Comparison of ENCODE assay signal across 17 cellular contexts in genomic region chr11:61841636-61842332, GRCh38. TPM values are rescaled to one million over a fixed set of nuclear protein-coding genes. Genes with fewer than 3 reads are reported as not detected.
DNase-seq lines count a peak whose midpoint lies in the region; ATAC-seq, FAIRE-seq and TF ChIP-seq lines count a peak whose summit lies in the region.
"Had no signal": no experiment of that assay in that cellular context is flagged by ENCODE, and none has a peak within 500 bp of the region (broad histone marks: within the 10 kb centered on the region; RNA-seq: fewer than 3 reads in every experiment).

No MANE protein-coding gene starts in this region.

- H3K4me3 ChIP-seq in heart left ventricle (no peak overlapping the region), small intestine (ENCODE audit: low read depth in 1 of 2, low read length in 2 of 2) (no peak overlapping the region), neuronal stem cell (ENCODE audit: low read length in 2 of 2) (no peak overlapping the region)

- H2BK12ac ChIP-seq in neuronal stem cell (ENCODE audit: low read length): no peak overlapping the region

- no peak overlapping the region for H2BK120ac ChIP-seq in neuronal stem cell (ENCODE audit: low read depth, low read length)

- H3K18ac ChIP-seq in neuronal stem cell (ENCODE audit: low read length): no peak overlapping the region

- no peak overlapping the region for H2BK15ac ChIP-seq in neuronal stem cell (ENCODE audit: low read length)

- H3K27me3 ChIP-seq in heart left ventricle (no peaks in the 10 kb centered on the region), small intestine (ENCODE audit: control insufficient read depth in 2 of 2, insufficient read depth in 2 of 2, low read length in 2 of 2) (no peaks in the 10 kb centered on the region), neuronal stem cell (ENCODE audit: control insufficient read depth in 3 of 3, insufficient read depth in 3 of 3, low read depth in 1 of 3, low read length in 3 of 3) (no peaks in the 10 kb centered on the region)

- peak overlapping the region; percentile 60 for H3K27ac Mint-ChIP-seq in activated T-helper 2 cell treated with anti-CD3 and anti-CD28 coated beads, Interferon-gamma antibody, Interleukin-2, Interleukin-4, amounts not matched to agents 10 μg/mL and 5 μg/mL and 100 μg/mL, durations not matched to agents 14 hours and 24 hours and 36 hours
- no peak overlapping the region for H3K27ac Mint-ChIP-seq in type B pancreatic cell
- H3K27ac Mint-ChIP-seq: endodermal cell; T-helper 2 cell treated with Interferon-gamma antibody and Interleukin-4, amounts not matched to agents 5 μg/mL and 100 μg/mL, for 36 hours had no signal

- H3K36me3 Mint-ChIP-seq in activated T-helper 2 cell treated with anti-CD3 and anti-CD28 coated beads, Interferon-gamma antibody, Interleukin-2, Interleukin-4, amounts not matched to agents 10 μg/mL and 5 μg/mL and 100 μg/mL, durations not matched to agents 14 hours and 24 hours and 36 hours (ENCODE audit: low read depth): peaks cover 80% of the 10 kb centered on the region
- H3K36me3 Mint-ChIP-seq in type B pancreatic cell: peaks cover 32% of the 10 kb centered on the region

- H3K9ac ChIP-seq in neuronal stem cell (ENCODE audit: low read depth, low read length, poor library complexity): no peak overlapping the region
- H3K9ac ChIP-seq: KMS-11 had no signal

- no peak overlapping the region for H2BK5ac ChIP-seq in neuronal stem cell (ENCODE audit: low read length)

- H3K27me3 Mint-ChIP-seq in activated T-helper 2 cell treated with anti-CD3 and anti-CD28 coated beads, Interferon-gamma antibody, Interleukin-2, Interleukin-4, amounts not matched to agents 10 μg/mL and 5 μg/mL and 100 μg/mL, durations not matched to agents 14 hours and 24 hours and 36 hours (ENCODE audit: low read depth): no peaks in the 10 kb centered on the region
- H3K27me3 Mint-ChIP-seq in type B pancreatic cell: no peaks in the 10 kb centered on the region

- no peak for FAIRE-seq in small intestine (lab: Jason Lieb, UNC)
- FAIRE-seq: H1 had no signal

- no peak overlapping the region for H2AK5ac ChIP-seq in neuronal stem cell (ENCODE audit: low read depth, low read length)

- peaks cover 0 to 14% (median 2%) of the 10 kb centered on the region in 12 donors for H3K4me1 ChIP-seq in heart left ventricle
- H3K4me1 ChIP-seq in small intestine (ENCODE audit: control insufficient read depth in 2 of 2, insufficient read depth in 1 of 2, low read depth in 1 of 2, low read length in 1 of 2): no peaks in the 10 kb centered on the region
- H3K4me1 ChIP-seq in neuronal stem cell (ENCODE audit: control insufficient read depth in 2 of 2, insufficient read depth in 1 of 2, low read depth in 1 of 2, low read length in 2 of 2): no peaks in the 10 kb centered on the region

- no peak overlapping the region for H3K4ac ChIP-seq in neuronal stem cell (ENCODE audit: low read length)

- peaks cover 6% of the 10 kb centered on the region for H3K4me1 Mint-ChIP-seq in activated T-helper 2 cell treated with anti-CD3 and anti-CD28 coated beads, Interferon-gamma antibody, Interleukin-2, Interleukin-4, amounts not matched to agents 10 μg/mL and 5 μg/mL and 100 μg/mL, durations not matched to agents 14 hours and 24 hours and 36 hours (ENCODE audit: low read depth)
- peaks cover 3% of the 10 kb centered on the region for H3K4me1 Mint-ChIP-seq in type B pancreatic cell (ENCODE audit: unreplicated experiment)
- H3K4me1 Mint-ChIP-seq: endodermal cell had no signal

- H3K79me1 ChIP-seq in neuronal stem cell (ENCODE audit: low read depth, low read length): peaks cover 36% of the 10 kb centered on the region

- H2AFZ ChIP-seq in neuronal stem cell (ENCODE audit: low read length): no peak overlapping the region

- no peak overlapping the region for H3K4me3 Mint-ChIP-seq in activated T-helper 2 cell treated with anti-CD3 and anti-CD28 coated beads, Interferon-gamma antibody, Interleukin-2, Interleukin-4, amounts not matched to agents 10 μg/mL and 5 μg/mL and 100 μg/mL, durations not matched to agents 14 hours and 24 hours and 36 hours (ENCODE audit: low read depth)
- no peak overlapping the region for H3K4me3 Mint-ChIP-seq in type B pancreatic cell
- H3K4me3 Mint-ChIP-seq: endodermal cell; T-helper 2 cell treated with Interferon-gamma antibody and Interleukin-4, amounts not matched to agents 5 μg/mL and 100 μg/mL, for 36 hours had no signal

- H3K9me3 Mint-ChIP-seq in activated T-helper 2 cell treated with anti-CD3 and anti-CD28 coated beads, Interferon-gamma antibody, Interleukin-2, Interleukin-4, amounts not matched to agents 10 μg/mL and 5 μg/mL and 100 μg/mL, durations not matched to agents 14 hours and 24 hours and 36 hours: no peaks in the 10 kb centered on the region
- H3K9me3 Mint-ChIP-seq in type B pancreatic cell: no peaks in the 10 kb centered on the region
- H3K9me3 Mint-ChIP-seq: endodermal cell; T-helper 2 cell treated with Interferon-gamma antibody and Interleukin-4, amounts not matched to agents 5 μg/mL and 100 μg/mL, for 36 hours had no signal

- H4K91ac ChIP-seq in neuronal stem cell (ENCODE audit: low read depth, low read length, poor library complexity): no peak overlapping the region

- WGBS in heart left ventricle, 4 donors: 51 to 71% (median 63%) methylated on average over 11 of the region's 11 CpGs
- WGBS in small intestine, 3 donors: 71 to 77% (median 74%) methylated on average over 11 of the region's 11 CpGs
- WGBS in neuronal stem cell (ENCODE audit: extremely low coverage in 2 of 2, insufficient read length in 2 of 2, insufficient replicate concordance in 1 of 2), 2 donors: no CpG with 5 or more reads among the region's 11 CpGs

- no peak overlapping the region for H3K4me2 ChIP-seq in neuronal stem cell (ENCODE audit: insufficient read depth, low read length, poor library complexity, severe bottlenecking)
- H3K4me2 ChIP-seq: KMS-11 had no signal

- no peak for DNase-seq in activated T-helper 2 cell treated with anti-CD3 and anti-CD28 coated beads, Interferon-gamma antibody, Interleukin-2, Interleukin-4, amounts not matched to agents 10 μg/mL and 5 μg/mL and 100 μg/mL, durations not matched to agents 14 hours and 24 hours and 36 hours (ENCODE audit: low spot score)
- DNase-seq in heart left ventricle (peak in 3 of 5 donors; percentile 45 to 66 (median 46)), pons (ENCODE audit: low spot score) (peak; percentile 51), small intestine (no peak), neuronal stem cell (ENCODE audit: low spot score) (no peak), type B pancreatic cell (ENCODE audit: extremely low spot score, unreplicated experiment) (no peak)
- DNase-seq: activated CD4-positive, alpha-beta T cell treated with anti-CD3 and anti-CD28 coated beads for 4 hours; cerebellar nuclear complex; endodermal cell; GDM1; NCI-H82; SHP77 treated with DMSO at 0.1 percent for 48 hours had no signal

- intact Hi-C loops in activated T-helper 2 cell treated with anti-CD3 and anti-CD28 coated beads, Interferon-gamma antibody, Interleukin-2, Interleukin-4, amounts not matched to agents 10 μg/mL and 5 μg/mL and 100 μg/mL, durations not matched to agents 14 hours and 24 hours and 36 hours (cut with micrococcal nuclease): no loop called here
- intact Hi-C loops in heart left ventricle (cut with DNase I): no loop called here

- H3K9me3 ChIP-seq in heart left ventricle (no peaks in the 10 kb centered on the region), small intestine (ENCODE audit: control insufficient read depth, low read depth) (no peaks in the 10 kb centered on the region), neuronal stem cell (replicated peaks in 1 of 2; ENCODE audit: control insufficient read depth in 2 of 2, insufficient read depth in 1 of 2, low read depth in 1 of 2, low read length in 2 of 2) (no peaks in the 10 kb centered on the region)

- TF ChIP-seq CTCF in heart left ventricle (IDR thresholded peaks at IDR 0.05) (no peak), type B pancreatic cell (conservative IDR thresholded peaks at IDR 0.05) (no peak)

- TF ChIP-seq POLR2A in GM15510 (IDR thresholded peaks at IDR 0.05; ENCODE audit: borderline replicate concordance, extremely low read depth, insufficient read length) (peak; percentile 10), heart left ventricle (IDR thresholded peaks at IDR 0.05) (no peak)

- H3K14ac ChIP-seq in neuronal stem cell (ENCODE audit: low read length): no peak overlapping the region

- ATAC-seq in heart left ventricle (peak; percentile 71 to 78 (median 75)), HG03469 (IDR thresholded peaks at IDR 0.05; ENCODE audit: unreplicated experiment) (no peak)

- H3K27ac ChIP-seq in heart left ventricle (peak overlapping the region in 10 of 12 donors; percentile 5 to 79 (median 51)), small intestine (ENCODE audit: low read depth in 1 of 2, low read length in 1 of 2) (no peak overlapping the region), neuronal stem cell (replicated peaks; ENCODE audit: low read length) (no peak overlapping the region)
- H3K27ac ChIP-seq: KMS-11 had no signal

- no peak overlapping the region for H3K23ac ChIP-seq in neuronal stem cell (ENCODE audit: low read depth, low read length, poor library complexity)

- no peak overlapping the region for H4K8ac ChIP-seq in neuronal stem cell (ENCODE audit: low read depth, low read length)

- H3K36me3 ChIP-seq in heart left ventricle (peaks cover 0 to 78% (median 48%) of the 10 kb centered on the region in 9 donors), small intestine (ENCODE audit: control insufficient read depth in 2 of 2, insufficient read depth in 2 of 2, low read length in 2 of 2) (peaks cover 0 to 2% of the 10 kb centered on the region in 2 donors), neuronal stem cell (replicated peaks in 1 of 2; ENCODE audit: control insufficient read depth in 2 of 2, insufficient read depth in 2 of 2, low read length in 2 of 2) (peaks cover 71 to 99% of the 10 kb centered on the region in 2 donors)

RNA-seq across cellular contexts. Expression of gene FADS2, which starts 13.7 kb away (rescaled TPM):
- 366 and 381 TPM in 2 replicates for total RNA-seq in activated T-helper 2 cell treated with anti-CD3 and anti-CD28 coated beads, Interferon-gamma antibody, Interleukin-2, Interleukin-4, amounts not matched to agents 10 μg/mL and 5 μg/mL and 100 μg/mL, durations not matched to agents 14 hours and 24 hours and 36 hours
- total RNA-seq in heart left ventricle (10 to 100 TPM in 8 of 9 donors, 1 to 10 TPM in 1; 2.6 to 38.2 (median 19.2) TPM), type B pancreatic cell (ENCODE audit: low replicate concordance) (127 and 205 TPM in 2 replicates)
- polyA plus RNA-seq in heart left ventricle (10 to 100 TPM; 13.8 to 43.6 TPM), small intestine (100 to 1,000 TPM in 1 of 3 donors, 1 to 10 TPM in 2; 2.4 to 147 (median 3.4) TPM)
- polyA plus RNA-seq in neuronal stem cell (2013, experiment 1 of 2): 515 TPM
- 508 TPM for polyA plus RNA-seq in neuronal stem cell (2013, experiment 2 of 2)

RNA-seq across cellular contexts. Expression of gene FADS1, which starts 25.0 kb away (rescaled TPM):
- 114 and 116 TPM in 2 replicates for total RNA-seq in activated T-helper 2 cell treated with anti-CD3 and anti-CD28 coated beads, Interferon-gamma antibody, Interleukin-2, Interleukin-4, amounts not matched to agents 10 μg/mL and 5 μg/mL and 100 μg/mL, durations not matched to agents 14 hours and 24 hours and 36 hours
- total RNA-seq in heart left ventricle: 10 to 100 TPM; 16.9 to 37.6 (median 23.6) TPM
- 10 to 100 TPM; 14.3 to 72.6 TPM for polyA plus RNA-seq in heart left ventricle
- polyA plus RNA-seq in small intestine: 10 to 100 TPM in 1 of 3 donors, under 1 TPM in 2; 0.45 to 15.9 (median 0.81) TPM
- polyA plus RNA-seq in neuronal stem cell (2013, experiment 1 of 2): 171 TPM
- 174 TPM for polyA plus RNA-seq in neuronal stem cell (2013, experiment 2 of 2)
- 34.2 and 90.0 TPM in 2 replicates for total RNA-seq in type B pancreatic cell (ENCODE audit: low replicate concordance)

RNA-seq across cellular contexts. Expression of gene FEN1, which starts 49.1 kb away (rescaled TPM):
- 130 and 131 TPM in 2 replicates for total RNA-seq in activated T-helper 2 cell treated with anti-CD3 and anti-CD28 coated beads, Interferon-gamma antibody, Interleukin-2, Interleukin-4, amounts not matched to agents 10 μg/mL and 5 μg/mL and 100 μg/mL, durations not matched to agents 14 hours and 24 hours and 36 hours
- 10 to 100 TPM in 1 of 9 donors, 1 to 10 TPM in 8; 3.9 to 13.7 (median 6.8) TPM for total RNA-seq in heart left ventricle
- polyA plus RNA-seq in heart left ventricle: 10 to 100 TPM in 1 of 2 donors, 1 to 10 TPM in 1; 2.6 to 11.9 TPM
- 10 to 100 TPM in 1 of 3 donors, 1 to 10 TPM in 2; 5.8 to 32.1 (median 7.8) TPM for polyA plus RNA-seq in small intestine
- polyA plus RNA-seq in neuronal stem cell (2013, experiment 1 of 2): 30.6 TPM
- 31.0 TPM for polyA plus RNA-seq in neuronal stem cell (2013, experiment 2 of 2)
- 27.7 and 44.6 TPM in 2 replicates for total RNA-seq in type B pancreatic cell (ENCODE audit: low replicate concordance)

RNA-seq across cellular contexts. Expression of gene TMEM258, which starts 49.4 kb away (rescaled TPM):
- 187 and 192 TPM in 2 replicates for total RNA-seq in activated T-helper 2 cell treated with anti-CD3 and anti-CD28 coated beads, Interferon-gamma antibody, Interleukin-2, Interleukin-4, amounts not matched to agents 10 μg/mL and 5 μg/mL and 100 μg/mL, durations not matched to agents 14 hours and 24 hours and 36 hours
- total RNA-seq in heart left ventricle (100 to 1,000 TPM in 7 of 9 donors, 10 to 100 TPM in 2; 48.0 to 129 (median 103) TPM), type B pancreatic cell (ENCODE audit: low replicate concordance) (158 and 162 TPM in 2 replicates)
- polyA plus RNA-seq in heart left ventricle (100 to 1,000 TPM; 119 to 139 TPM), small intestine (100 to 1,000 TPM; 116 to 211 (median 174) TPM)
- 258 TPM for polyA plus RNA-seq in neuronal stem cell (2013, experiment 1 of 2)
- 242 TPM for polyA plus RNA-seq in neuronal stem cell (2013, experiment 2 of 2)

RNA-seq across cellular contexts. Expression of gene FADS3, which starts 49.6 kb away (rescaled TPM):
- total RNA-seq in activated T-helper 2 cell treated with anti-CD3 and anti-CD28 coated beads, Interferon-gamma antibody, Interleukin-2, Interleukin-4, amounts not matched to agents 10 μg/mL and 5 μg/mL and 100 μg/mL, durations not matched to agents 14 hours and 24 hours and 36 hours: 22.1 and 24.1 TPM in 2 replicates
- total RNA-seq in heart left ventricle (100 to 1,000 TPM in 3 of 9 donors, 10 to 100 TPM in 6; 53.2 to 147 (median 79.6) TPM), type B pancreatic cell (ENCODE audit: low replicate concordance) (4.4 and 10.0 TPM in 2 replicates)
- polyA plus RNA-seq in heart left ventricle (100 to 1,000 TPM in 1 of 2 donors, 10 to 100 TPM in 1; 65.6 to 237 TPM), small intestine (10 to 100 TPM in 1 of 3 donors, 1 to 10 TPM in 2; 5.9 to 17.9 (median 6.0) TPM)
- 25.1 TPM for polyA plus RNA-seq in neuronal stem cell (2013, experiment 1 of 2)
- 25.6 TPM for polyA plus RNA-seq in neuronal stem cell (2013, experiment 2 of 2)

Comparison
In these comparisons a context has a peak if more than half of its experiments do, and no peak if none do; other contexts are left out.
1. DNase-seq: peak in heart left ventricle (3 of 5) and pons (single experiment); none in activated T-helper 2 cell treated with anti-CD3 and anti-CD28 coated beads, Interferon-gamma antibody, Interleukin-2, Interleukin-4, amounts not matched to agents 10 μg/mL and 5 μg/mL and 100 μg/mL, durations not matched to agents 14 hours and 24 hours and 36 hours (single experiment), small intestine (single experiment), neuronal stem cell (single experiment) and type B pancreatic cell (single experiment).
2. H3K27ac ChIP-seq: peak in heart left ventricle (10 of 12); none in small intestine (0 of 2) and neuronal stem cell (single experiment).